ENCODE assay signal across 10 cellular contexts in the genomic region with DNA sequence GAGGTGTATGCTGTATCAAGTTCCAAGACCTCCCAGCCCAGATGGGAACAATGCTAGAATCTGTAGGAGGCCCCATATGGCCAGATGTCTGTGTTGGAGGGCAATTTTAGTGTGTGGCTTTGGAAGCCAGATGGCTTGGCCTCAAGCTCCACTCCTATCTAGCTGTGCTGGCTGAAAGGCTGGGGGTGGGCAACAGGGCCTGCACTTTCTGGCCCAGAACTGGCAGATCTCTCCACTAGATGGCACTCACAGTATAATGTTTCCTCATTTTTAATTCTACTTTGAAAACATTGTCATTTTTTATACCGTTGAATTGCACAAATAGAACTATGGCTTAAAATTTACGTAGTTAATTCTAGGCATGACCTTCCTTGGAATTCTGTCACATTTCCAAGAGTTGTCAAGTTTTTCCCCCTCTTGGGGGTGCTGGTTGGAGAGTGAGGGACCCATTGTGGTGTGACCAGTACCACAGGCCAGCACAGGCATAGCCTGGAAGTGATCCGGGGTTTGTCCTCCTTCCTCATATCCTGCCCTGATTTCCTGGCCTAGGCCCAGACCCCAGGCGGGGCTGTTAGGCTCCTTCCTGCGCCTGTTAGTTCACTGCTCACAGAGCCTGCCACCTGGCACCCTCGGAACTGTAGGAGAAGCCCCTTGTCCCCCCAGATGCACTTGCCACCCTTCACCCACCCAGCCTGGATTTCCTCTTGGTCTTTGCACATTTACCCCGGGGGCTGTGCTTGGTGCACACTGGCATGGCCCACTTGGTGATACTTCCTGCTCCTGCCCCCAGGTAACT. TPM values are rescaled to one million over a fixed set of nuclear protein-coding genes. Genes with fewer than 3 reads are reported as not detected.
DNase-seq lines count a peak whose midpoint lies in the region; ATAC-seq and TF ChIP-seq lines count a peak whose summit lies in the region.
"Had no signal": no experiment of that assay in that cellular context is flagged by ENCODE, and none has a peak within 500 bp of the region (broad histone marks: within the 10 kb centered on the region; RNA-seq: fewer than 3 reads in every experiment).

No MANE protein-coding gene starts in this region.

- no peaks in the 10 kb centered on the region for H3K36me3 Mint-ChIP-seq in Caco-2 (ENCODE audit: insufficient read depth, unreplicated experiment)
- peaks cover 11 to 14% of the 10 kb centered on the region in 2 donors for H3K36me3 Mint-ChIP-seq in stimulated activated naive B cell treated with anti-CD40 and anti-IgM and Interleukin-4, amounts not matched to agents 10 μg/mL and 1 μg/mL and 100 μg/mL, for 72 hours
- H3K36me3 Mint-ChIP-seq: naive thymus-derived CD8-positive, alpha-beta T cell had no signal

- CTCF ChIA-PET in Caco-2 (lab: Charles Lee), result interaction anchor here (0.8 to 6.0 kb wide), 4 partner anchors 56 to 108 kb away, joined by 3 to 71 read pairs (median 6); no protein-coding TSS in a partner anchor

- intact Hi-C loops in Caco-2 (cut with micrococcal nuclease; ENCODE audit: unreplicated experiment) (loop anchor here (1.0 to 5.0 kb wide), 3 partner anchors 55 to 189 kb away; a partner anchor contains a TSS), body of pancreas (cut with DNase I) (no loop called here)

- H3K9me3 ChIP-seq in Caco-2, result no peaks in the 10 kb centered on the region
- H3K9me3 ChIP-seq in body of pancreas, result no peaks in the 10 kb centered on the region

- peak; percentile 15 for ATAC-seq in body of pancreas
- peak; percentile 85 to 89 for ATAC-seq in stimulated activated naive B cell treated with anti-CD40 and anti-IgM and Interleukin-4, amounts not matched to agents 10 μg/mL and 1 μg/mL and 100 μg/mL, for 72 hours (replicated peaks)
- ATAC-seq in GM19324 (IDR thresholded peaks at IDR 0.05; ENCODE audit: low FRiP score, unreplicated experiment), result no peak
- ATAC-seq: naive thymus-derived CD8-positive, alpha-beta T cell had no signal

- H3K36me3 ChIP-seq in Caco-2 (ENCODE audit: control insufficient read depth, insufficient read depth, low read length) (no peaks in the 10 kb centered on the region), body of pancreas (replicated peaks in 1 of 2; ENCODE audit: insufficient read depth in 1 of 2, low read depth in 2 of 2) (no peaks in the 10 kb centered on the region)

- TF ChIP-seq CTCF in Caco-2 (IDR thresholded peaks at IDR 0.05; ENCODE audit: insufficient read depth in 1 of 2, low read depth in 1 of 2, low read length in 1 of 2, severe bottlenecking in 1 of 2, unreplicated experiment in 1 of 2) (peak; percentile 84 to 86), body of pancreas (IDR thresholded peaks at IDR 0.05) (peak in 6 of 7 experiments; percentile 30 to 64 (median 52))

- H3K4me3 Mint-ChIP-seq in Caco-2 (ENCODE audit: unreplicated experiment), result no peak overlapping the region
- H3K4me3 Mint-ChIP-seq in stimulated activated naive B cell treated with anti-CD40 and anti-IgM and Interleukin-4, amounts not matched to agents 10 μg/mL and 1 μg/mL and 100 μg/mL, for 72 hours, result no peak overlapping the region
- H3K4me3 Mint-ChIP-seq: naive thymus-derived CD8-positive, alpha-beta T cell had no signal

- WGBS in body of pancreas, 2 donors, result 42 to 46% methylated on average over 6 to 7 of the region's 7 CpGs

- H3K4me1 Mint-ChIP-seq in Caco-2 (ENCODE audit: low read depth, unreplicated experiment), result no peaks in the 10 kb centered on the region
- H3K4me1 Mint-ChIP-seq in stimulated activated naive B cell treated with anti-CD40 and anti-IgM and Interleukin-4, amounts not matched to agents 10 μg/mL and 1 μg/mL and 100 μg/mL, for 72 hours, result peaks cover 8 to 37% of the 10 kb centered on the region in 2 donors

- BruUV-seq in Caco-2 (replicated peaks; lab: Mats Ljungman, UMichigan), result no TSS peak

- POLR2A ChIA-PET in Caco-2 (lab: Charles Lee), result no interaction called here

- H3K27me3 Mint-ChIP-seq in Caco-2 (ENCODE audit: insufficient read depth, unreplicated experiment), result no peaks in the 10 kb centered on the region
- H3K27me3 Mint-ChIP-seq in stimulated activated naive B cell treated with anti-CD40 and anti-IgM and Interleukin-4, amounts not matched to agents 10 μg/mL and 1 μg/mL and 100 μg/mL, for 72 hours, result peaks cover 0 to 3% of the 10 kb centered on the region in 2 donors

- peaks cover 9% of the 10 kb centered on the region for H3K9me3 Mint-ChIP-seq in Caco-2 (ENCODE audit: unreplicated experiment)
- H3K9me3 Mint-ChIP-seq in stimulated activated naive B cell treated with anti-CD40 and anti-IgM and Interleukin-4, amounts not matched to agents 10 μg/mL and 1 μg/mL and 100 μg/mL, for 72 hours, result no peaks in the 10 kb centered on the region
- H3K9me3 Mint-ChIP-seq: naive thymus-derived CD8-positive, alpha-beta T cell had no signal

- DNase-seq in Caco-2, result peak in 1 of 2 experiments; percentile 58
- peak; percentile 34 for DNase-seq in HCEC 1CT
- peak; percentile 67 for DNase-seq in NCI-H524 treated with DMSO at 0.1 percent for 48 hours (lab: John Stamatoyannopoulos, UW)
- DNase-seq in body of pancreas, result peak in 2 of 4 donors; percentile 31 to 42
- peak; percentile 82 for DNase-seq in iPS-NIHi7 (ENCODE audit: extremely low spot score)
- DNase-seq in stimulated activated naive B cell treated with anti-CD40 and anti-IgM and Interleukin-4, amounts not matched to agents 10 μg/mL and 1 μg/mL and 100 μg/mL, for 72 hours, result peak; percentile 35
- DNase-seq in activated CD4-positive, CD25-positive, alpha-beta regulatory T cell (lab: John Stamatoyannopoulos, UW), result no peak

- H3K27me3 ChIP-seq in Caco-2 (replicated peaks; ENCODE audit: control insufficient read depth, insufficient read depth, low read length) (no peaks in the 10 kb centered on the region), body of pancreas (no peaks in the 10 kb centered on the region)

- H3K4me3 ChIP-seq in Caco-2 (ENCODE audit: low read depth, low read length) (no peak overlapping the region), body of pancreas (no peak overlapping the region)
- H3K4me3 ChIP-seq: SK-N-MC had no signal

- H3K27ac ChIP-seq in body of pancreas, result no peak overlapping the region
- H3K27ac ChIP-seq: SK-N-MC had no signal

- no peak overlapping the region for H3K27ac Mint-ChIP-seq in Caco-2 (ENCODE audit: unreplicated experiment)
- no peak overlapping the region for H3K27ac Mint-ChIP-seq in stimulated activated naive B cell treated with anti-CD40 and anti-IgM and Interleukin-4, amounts not matched to agents 10 μg/mL and 1 μg/mL and 100 μg/mL, for 72 hours
- H3K27ac Mint-ChIP-seq: naive thymus-derived CD8-positive, alpha-beta T cell had no signal

- TF ChIP-seq POLR2A in body of pancreas (IDR thresholded peaks at IDR 0.05), result no peak

- no peaks in the 10 kb centered on the region for H3K4me1 ChIP-seq in Caco-2
- no peaks in the 10 kb centered on the region for H3K4me1 ChIP-seq in body of pancreas

RNA-seq across cellular contexts. Expression of a gene that starts 52.9 kb away (rescaled TPM):
- 10.7 and 13.5 TPM in 2 replicates for total RNA-seq in Caco-2 (2022)
- 1 to 10 TPM; 1.6 to 4.6 TPM for total RNA-seq in body of pancreas

Comparison
In these comparisons a context has a peak if more than half of its experiments do, and no peak if none do; other contexts are left out.
1. DNase-seq: peak in HCEC 1CT (single experiment), NCI-H524 treated with DMSO at 0.1 percent for 48 hours (single experiment), iPS-NIHi7 (single experiment) and stimulated activated naive B cell treated with anti-CD40 and anti-IgM and Interleukin-4, amounts not matched to agents 10 μg/mL and 1 μg/mL and 100 μg/mL, for 72 hours (single experiment); none in activated CD4-positive, CD25-positive, alpha-beta regulatory T cell (0 of 4).